Comparison of ENCODE assay signal across 8 cellular contexts in the genomic region with DNA sequence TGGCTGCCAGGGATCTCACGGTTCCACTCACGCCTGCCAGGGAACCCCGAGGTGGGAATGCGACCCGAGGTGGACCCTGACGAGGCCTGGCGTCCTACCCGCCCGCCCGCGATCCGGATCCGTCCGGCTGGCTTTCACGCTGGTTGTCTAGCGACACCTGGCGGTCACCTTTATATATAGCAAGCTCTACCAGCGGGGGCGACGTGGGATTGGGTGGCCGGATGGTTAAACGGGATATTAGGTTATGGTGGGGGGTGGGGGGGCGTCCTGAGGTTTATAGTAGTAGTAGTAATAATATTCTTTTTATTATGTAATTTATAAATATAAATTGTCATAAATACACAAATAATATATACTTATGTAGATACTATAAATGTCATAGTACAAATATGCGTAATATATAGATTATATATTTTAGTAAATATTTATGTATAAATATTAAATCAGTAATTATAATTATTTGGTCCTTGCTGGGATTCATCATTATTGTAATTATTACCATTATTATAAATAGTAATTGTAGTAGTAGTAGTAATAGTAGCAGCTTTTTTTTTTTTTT.
DNase-seq lines count a peak whose midpoint lies in the region; ATAC-seq, FAIRE-seq and TF ChIP-seq lines count a peak whose summit lies in the region.

No MANE protein-coding gene starts in this region.

- no peaks in the 10 kb centered on the region for H3K9me3 Mint-ChIP-seq in activated T-helper 1 cell treated with anti-CD3 and anti-CD28 coated beads, Interleukin-12 subunit alpha, Interleukin-12 subunit beta, Interleukin-2, Interleukin-4 antibody, amounts not matched to agents 30 ng/mL and 10 ng/mL and 1 ng/mL, durations not matched to agents 14 hours and 24 hours and 36 hours

- H3K9ac ChIP-seq in neural cell (ENCODE audit: low read length), result peak overlapping the region; percentile 20

- H3K27ac ChIP-seq in neural cell (ENCODE audit: low read length), result no peak overlapping the region

- TF ChIP-seq CTCF in neural cell (IDR thresholded peaks at IDR 0.05; ENCODE audit: poor library complexity, severe bottlenecking), result peak; percentile 75

- no peaks in the 10 kb centered on the region for H3K36me3 ChIP-seq in neural cell (ENCODE audit: insufficient read depth, low read length)

- no peak overlapping the region for H2AFZ ChIP-seq in neural cell (ENCODE audit: low read depth, low read length)

- intact Hi-C loops in activated T-helper 1 cell treated with anti-CD3 and anti-CD28 coated beads, Interleukin-12 subunit alpha, Interleukin-12 subunit beta, Interleukin-2, Interleukin-4 antibody, amounts not matched to agents 30 ng/mL and 10 ng/mL and 1 ng/mL, durations not matched to agents 14 hours and 24 hours and 36 hours (cut with micrococcal nuclease), result loop anchor here (1.0 to 5.0 kb wide), 6 partner anchors 38 to 394 kb away; a partner anchor contains a TSS

- DNase-seq in HS-27A (ENCODE audit: low read depth), result peak; percentile 50
- DNase-seq in RPMI8226, result peak; percentile 64
- peak; percentile 68 for DNase-seq in activated T-helper 1 cell treated with anti-CD3 and anti-CD28 coated beads, Interleukin-12 subunit alpha, Interleukin-12 subunit beta, Interleukin-2, Interleukin-4 antibody, amounts not matched to agents 30 ng/mL and 10 ng/mL and 1 ng/mL, durations not matched to agents 14 hours and 24 hours and 36 hours (ENCODE audit: low spot score)
- DNase-seq in fibroblast of peridontal ligament (ENCODE audit: extremely low read depth), result peak; percentile 66
- peak; percentile 25 to 81 (median 67) for DNase-seq in stimulated activated naive CD4-positive, alpha-beta T cell (lab: John Stamatoyannopoulos, UW)

- no peaks in the 10 kb centered on the region for H3F3A ChIP-seq in neural cell (ENCODE audit: insufficient read depth, low read length, poor library complexity, severe bottlenecking)

- H3K4me2 ChIP-seq in neural cell (ENCODE audit: low read length), result no peak overlapping the region

- no peak for ATAC-seq in GM19455 (IDR thresholded peaks at IDR 0.05; ENCODE audit: unreplicated experiment)

- H3K79me2 ChIP-seq in neural cell (replicated peaks; ENCODE audit: insufficient read depth, low read length), result no peaks in the 10 kb centered on the region

- peak overlapping the region; percentile 51 for H3K4me3 ChIP-seq in neural cell (ENCODE audit: low read length)

- TF ChIP-seq RAD21 in neural cell (conservative IDR thresholded peaks at IDR 0.05), result peak; percentile 79

- peaks cover 61% of the 10 kb centered on the region for H3K27me3 Mint-ChIP-seq in activated T-helper 1 cell treated with anti-CD3 and anti-CD28 coated beads, Interleukin-12 subunit alpha, Interleukin-12 subunit beta, Interleukin-2, Interleukin-4 antibody, amounts not matched to agents 30 ng/mL and 10 ng/mL and 1 ng/mL, durations not matched to agents 14 hours and 24 hours and 36 hours (ENCODE audit: insufficient read depth)

- H3K36me3 Mint-ChIP-seq in activated T-helper 1 cell treated with anti-CD3 and anti-CD28 coated beads, Interleukin-12 subunit alpha, Interleukin-12 subunit beta, Interleukin-2, Interleukin-4 antibody, amounts not matched to agents 30 ng/mL and 10 ng/mL and 1 ng/mL, durations not matched to agents 14 hours and 24 hours and 36 hours (ENCODE audit: low read depth), result no peaks in the 10 kb centered on the region

- H3K4me1 Mint-ChIP-seq in activated T-helper 1 cell treated with anti-CD3 and anti-CD28 coated beads, Interleukin-12 subunit alpha, Interleukin-12 subunit beta, Interleukin-2, Interleukin-4 antibody, amounts not matched to agents 30 ng/mL and 10 ng/mL and 1 ng/mL, durations not matched to agents 14 hours and 24 hours and 36 hours (ENCODE audit: low read depth), result peaks cover 14% of the 10 kb centered on the region

- H3K4me3 Mint-ChIP-seq in activated T-helper 1 cell treated with anti-CD3 and anti-CD28 coated beads, Interleukin-12 subunit alpha, Interleukin-12 subunit beta, Interleukin-2, Interleukin-4 antibody, amounts not matched to agents 30 ng/mL and 10 ng/mL and 1 ng/mL, durations not matched to agents 14 hours and 24 hours and 36 hours, result peak overlapping the region; percentile 21

- no peaks in the 10 kb centered on the region for H3K9me2 ChIP-seq in neural cell (ENCODE audit: insufficient read depth, low read length)

- peaks cover 18% of the 10 kb centered on the region for H3K27me3 ChIP-seq in neural cell (ENCODE audit: insufficient read depth, low read depth, low read length)

- no peak overlapping the region for H3K27ac Mint-ChIP-seq in activated T-helper 1 cell treated with anti-CD3 and anti-CD28 coated beads, Interleukin-12 subunit alpha, Interleukin-12 subunit beta, Interleukin-2, Interleukin-4 antibody, amounts not matched to agents 30 ng/mL and 10 ng/mL and 1 ng/mL, durations not matched to agents 14 hours and 24 hours and 36 hours

- peak; percentile 91 for FAIRE-seq in G401.6 (lab: Jason Lieb, UNC)

- H3K9me3 ChIP-seq in neural cell (ENCODE audit: low read length), result no peaks in the 10 kb centered on the region

- H4K20me1 ChIP-seq in neural cell (ENCODE audit: insufficient read depth), result no peaks in the 10 kb centered on the region

- no peak for TF ChIP-seq EP300 in neural cell (conservative IDR thresholded peaks at IDR 0.05; ENCODE audit: poor library complexity, severe bottlenecking)

TF ChIP-seq in neural cell, 6 proteins besides CTCF, POLR2A, EP300 and RAD21:
- TF ChIP-seq SMC3 (conservative IDR thresholded peaks at IDR 0.05; ENCODE audit: poor library complexity) (peak; percentile 78), POLR2AphosphoS5 (IDR thresholded peaks at IDR 0.05) (no peak), TAF1 (IDR thresholded peaks at IDR 0.05; ENCODE audit: low read depth) (no peak), EZH2 (IDR thresholded peaks at IDR 0.05; ENCODE audit: borderline replicate concordance, insufficient read depth, low read length, poor library complexity, severe bottlenecking) (no peak), MXI1 (conservative IDR thresholded peaks at IDR 0.05; ENCODE audit: poor library complexity, severe bottlenecking) (no peak)
- TF ChIP-seq, protein P1, sequence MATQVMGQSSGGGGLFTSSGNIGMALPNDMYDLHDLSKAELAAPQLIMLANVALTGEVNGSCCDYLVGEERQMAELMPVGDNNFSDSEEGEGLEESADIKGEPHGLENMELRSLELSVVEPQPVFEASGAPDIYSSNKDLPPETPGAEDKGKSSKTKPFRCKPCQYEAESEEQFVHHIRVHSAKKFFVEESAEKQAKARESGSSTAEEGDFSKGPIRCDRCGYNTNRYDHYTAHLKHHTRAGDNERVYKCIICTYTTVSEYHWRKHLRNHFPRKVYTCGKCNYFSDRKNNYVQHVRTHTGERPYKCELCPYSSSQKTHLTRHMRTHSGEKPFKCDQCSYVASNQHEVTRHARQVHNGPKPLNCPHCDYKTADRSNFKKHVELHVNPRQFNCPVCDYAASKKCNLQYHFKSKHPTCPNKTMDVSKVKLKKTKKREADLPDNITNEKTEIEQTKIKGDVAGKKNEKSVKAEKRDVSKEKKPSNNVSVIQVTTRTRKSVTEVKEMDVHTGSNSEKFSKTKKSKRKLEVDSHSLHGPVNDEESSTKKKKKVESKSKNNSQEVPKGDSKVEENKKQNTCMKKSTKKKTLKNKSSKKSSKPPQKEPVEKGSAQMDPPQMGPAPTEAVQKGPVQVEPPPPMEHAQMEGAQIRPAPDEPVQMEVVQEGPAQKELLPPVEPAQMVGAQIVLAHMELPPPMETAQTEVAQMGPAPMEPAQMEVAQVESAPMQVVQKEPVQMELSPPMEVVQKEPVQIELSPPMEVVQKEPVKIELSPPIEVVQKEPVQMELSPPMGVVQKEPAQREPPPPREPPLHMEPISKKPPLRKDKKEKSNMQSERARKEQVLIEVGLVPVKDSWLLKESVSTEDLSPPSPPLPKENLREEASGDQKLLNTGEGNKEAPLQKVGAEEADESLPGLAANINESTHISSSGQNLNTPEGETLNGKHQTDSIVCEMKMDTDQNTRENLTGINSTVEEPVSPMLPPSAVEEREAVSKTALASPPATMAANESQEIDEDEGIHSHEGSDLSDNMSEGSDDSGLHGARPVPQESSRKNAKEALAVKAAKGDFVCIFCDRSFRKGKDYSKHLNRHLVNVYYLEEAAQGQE (IDR thresholded peaks at IDR 0.05; ENCODE audit: borderline replicate concordance), result no peak
